ENCODE assay signal across 16 cellular contexts in genomic region chr3:138390582-138390932, GRCh38. TPM values are rescaled to one million over a fixed set of nuclear protein-coding genes. Genes with fewer than 3 reads are reported as not detected.
DNase-seq lines count a peak whose midpoint lies in the region; ATAC-seq and TF ChIP-seq lines count a peak whose summit lies in the region.
"Had no signal": no experiment of that assay in that cellular context is flagged by ENCODE, and none has a peak within 500 bp of the region (broad histone marks: within the 10 kb centered on the region; RNA-seq: fewer than 3 reads in every experiment).

No MANE protein-coding gene starts in this region.

- DNase-seq in AG04450 (ENCODE audit: low read depth, low spot score) (no peak), RWPE1 (ENCODE audit: low spot score) (no peak), dorsolateral prefrontal cortex (no peak), sigmoid colon (no peak), NCI-H1105 treated with DMSO at 0.1 percent for 48 hours (lab: John Stamatoyannopoulos, UW) (no peak), GM23338 (ENCODE audit: low spot score) (no peak)
- DNase-seq: naive B cell; NCI-H1436; NCI-H446 treated with DMSO at 0.1 percent for 48 hours; stimulated activated naive CD8-positive, alpha-beta T cell treated with anti-CD3 and anti-CD28 coated beads, Interleukin-15, Interleukin-2, amounts not matched to agents 100 U/mL and 50 U/mL, for 24 hours had no signal

- no peak overlapping the region for H3K4me3 ChIP-seq in AG04450 (ENCODE audit: low read depth, low read length)
- H3K4me3 ChIP-seq in dorsolateral prefrontal cortex, result no peak overlapping the region
- H3K4me3 ChIP-seq in sigmoid colon, result no peak overlapping the region
- H3K4me3 ChIP-seq in GM23338, result no peak overlapping the region

- H3K4me3 Mint-ChIP-seq in GM23338, result no peak overlapping the region
- H3K4me3 Mint-ChIP-seq: activated T-helper 17 cell treated with anti-CD3 and anti-CD28 coated beads, Interleukin-2, amount 50 U/mL, for 72 hours; naive B cell had no signal

- no peak for TF ChIP-seq POLR2A in sigmoid colon (IDR thresholded peaks at IDR 0.05)

- peaks cover 8% of the 10 kb centered on the region for H3K4me1 Mint-ChIP-seq in GM23338
- H3K4me1 Mint-ChIP-seq: activated T-helper 17 cell treated with anti-CD3 and anti-CD28 coated beads, Interleukin-2, amount 50 U/mL, for 72 hours; naive B cell had no signal

- WGBS in sigmoid colon, 2 donors, result 87 to 94% methylated on average over 2 of the region's 2 CpGs

- no peak for TF ChIP-seq EP300 in sigmoid colon (IDR thresholded peaks at IDR 0.05)

- peak overlapping the region; percentile 84 for H3K27ac ChIP-seq in AG04450 (ENCODE audit: low read depth, low read length)
- H3K27ac ChIP-seq in RWPE1, result peak overlapping the region; percentile 72
- H3K27ac ChIP-seq in dorsolateral prefrontal cortex, result peak overlapping the region in 49 of 59 donors; percentile 7 to 85 (median 70)
- H3K27ac ChIP-seq in sigmoid colon, result peak overlapping the region; percentile 42 to 72 (median 60)
- no peak overlapping the region for H3K27ac ChIP-seq in GM23338 (ENCODE audit: low read depth)

- TF ChIP-seq CTCF in AG04450 (IDR thresholded peaks at IDR 0.05; ENCODE audit: low read depth, low read length) (no peak), RWPE1 (conservative IDR thresholded peaks at IDR 0.05; ENCODE audit: low read depth) (no peak), dorsolateral prefrontal cortex (IDR thresholded peaks at IDR 0.05 in 54 of 56, conservative IDR thresholded peaks at IDR 0.05 in 2 of 56; ENCODE audit: low read depth in 1 of 56, partially characterized antibody in 56 of 56) (no peak), sigmoid colon (IDR thresholded peaks at IDR 0.05) (no peak), GM23338 (conservative IDR thresholded peaks at IDR 0.05; ENCODE audit: low read depth in 2 of 2) (no peak)

- H2AFZ ChIP-seq in GM23338, result no peak overlapping the region

- H4K20me1 ChIP-seq in GM23338 (replicated peaks; ENCODE audit: insufficient read depth), result no peaks in the 10 kb centered on the region

- H3K36me3 Mint-ChIP-seq in GM23338 (ENCODE audit: low read depth), result no peaks in the 10 kb centered on the region; the same call in 2 of the 3 replicates
- H3K36me3 Mint-ChIP-seq: naive B cell had no signal

- POLR2A ChIA-PET in AG04450 (lab: Yijun Ruan, JAX) (interaction anchor here (0.6 kb wide), 1 partner anchor 45 kb away, joined by 4 read pairs; no protein-coding TSS in a partner anchor), RWPE1 (lab: Yijun Ruan, JAX; ENCODE audit: low non-redundant PET) (no interaction called here)

- H3K79me2 ChIP-seq in GM23338 (replicated peaks; ENCODE audit: insufficient read depth), result no peaks in the 10 kb centered on the region

- CTCF ChIA-PET in AG04450 (lab: Charles Lee), result interaction anchor here (0.9 to 3.0 kb wide), 6 partner anchors 25 to 533 kb away, joined by 3 to 17 read pairs (median 5); partner anchors contain the start of gene MRAS
- CTCF ChIA-PET in RWPE1 (lab: Yijun Ruan, JAX), result interaction anchor here (0.6 to 0.9 kb wide), 2 partner anchors 19 to 1044 kb away, joined by 3 read pairs; no protein-coding TSS in a partner anchor

- H3K4me1 ChIP-seq in sigmoid colon (peaks cover 0 to 17% (median 16%) of the 10 kb centered on the region in 4 donors), GM23338 (ENCODE audit: insufficient read depth) (no peaks in the 10 kb centered on the region)

- no peak for ATAC-seq in GM18511 (IDR thresholded peaks at IDR 0.05; ENCODE audit: unreplicated experiment)
- no peak for ATAC-seq in HG03039 (IDR thresholded peaks at IDR 0.05; ENCODE audit: unreplicated experiment)
- no peak; the same call in 2 of the 3 replicates for ATAC-seq in GM23338
- ATAC-seq: activated CD4-positive, CD25-positive, alpha-beta regulatory T cell treated with anti-CD3 and anti-CD28 coated beads, Interleukin-2, amount 50 U/mL, for 24 hours; activated T-helper 17 cell treated with anti-CD3 and anti-CD28 coated beads, Interleukin-2, amount 50 U/mL, for 72 hours; left lobe of liver; stimulated activated naive CD8-positive, alpha-beta T cell treated with anti-CD3 and anti-CD28 coated beads, Interleukin-15, Interleukin-2, amounts not matched to agents 100 U/mL and 50 U/mL, for 24 hours had no signal

- intact Hi-C loops in dorsolateral prefrontal cortex (cut with DNase I) (no loop called here), sigmoid colon (cut with DNase I) (no loop called here)

- H3K27me3 Mint-ChIP-seq in GM23338 (ENCODE audit: insufficient read depth, low read depth, poor library complexity), result no peaks in the 10 kb centered on the region

- H3F3A ChIP-seq in GM23338 (replicated peaks; ENCODE audit: low read depth), result no peaks in the 10 kb centered on the region

- no peaks in the 10 kb centered on the region for H3K9me2 ChIP-seq in GM23338 (ENCODE audit: insufficient read depth)

- H3K9me3 ChIP-seq in AG04450 (ENCODE audit: control insufficient read depth, insufficient read depth, low read length) (no peaks in the 10 kb centered on the region; the same call in 1 of the 2 replicates), sigmoid colon (no peaks in the 10 kb centered on the region)

- H3K9me3 Mint-ChIP-seq in GM23338, result peaks cover 2% of the 10 kb centered on the region; the same call in 2 of the 3 replicates
- H3K9me3 Mint-ChIP-seq: activated T-helper 17 cell treated with anti-CD3 and anti-CD28 coated beads, Interleukin-2, amount 50 U/mL, for 72 hours; naive B cell had no signal

- H3K4me2 ChIP-seq in GM23338, result no peak overlapping the region

- H3K27me3 ChIP-seq in AG04450 (ENCODE audit: control insufficient read depth, insufficient read depth, low read length) (no peaks in the 10 kb centered on the region), dorsolateral prefrontal cortex (no peaks in the 10 kb centered on the region), sigmoid colon (no peaks in the 10 kb centered on the region), GM23338 (ENCODE audit: insufficient read depth) (no peaks in the 10 kb centered on the region)

- H3K27ac Mint-ChIP-seq in GM23338, result no peak overlapping the region
- H3K27ac Mint-ChIP-seq: activated T-helper 17 cell treated with anti-CD3 and anti-CD28 coated beads, Interleukin-2, amount 50 U/mL, for 72 hours; naive B cell had no signal

- H3K36me3 ChIP-seq in sigmoid colon (no peaks in the 10 kb centered on the region), GM23338 (ENCODE audit: insufficient read depth) (no peaks in the 10 kb centered on the region)

TF ChIP-seq in GM23338, 12 proteins besides CTCF, POLR2A, EP300 and RAD21:
- no peak for TF ChIP-seq EZH2phosphoT487 (IDR thresholded peaks at IDR 0.05; ENCODE audit: unreplicated experiment)

RNA-seq across cellular contexts. Expression of gene MRAS, which starts 42.2 kb away (rescaled TPM):
- polyA plus RNA-seq in AG04450 (2011; rRNA removed) (58.3 and 59.1 TPM in 2 replicates), sigmoid colon (10 to 100 TPM in 1 of 3 donors, 1 to 10 TPM in 2; 3.5 to 14.8 (median 7.2) TPM), GM23338 (2016; fragmentation: Nextera tagmentation; extraction: Ambion mirVana) (10.0 and 10.2 TPM in 2 replicates)
- 45.8 and 60.2 TPM in 2 replicates for polyA minus RNA-seq in AG04450 (2011; rRNA and poly(A)+ RNA removed)
- total RNA-seq in dorsolateral prefrontal cortex (100 to 1,000 TPM in 118 of 120 experiments, 10 to 100 TPM in 2; 92.4 to 559 (median 198) TPM), sigmoid colon (10 to 100 TPM; 24.4 to 36.8 (median 30.0) TPM)
- 7.5 and 9.1 TPM in 2 replicates for total RNA-seq in GM23338 (2014; rRNA removed; shearing (Covaris generic))
- total RNA-seq: activated CD8-positive, alpha-beta memory T cell treated with anti-CD3 and anti-CD28 coated beads for 36 hours had no signal

RNA-seq across cellular contexts. Expression of gene ESYT3, which starts 43.9 kb away (rescaled TPM):
- 0.01 TPM in 1 of 2 replicates, not detected in the other for polyA plus RNA-seq in AG04450 (2011; rRNA removed)
- polyA minus RNA-seq in AG04450 (2011; rRNA and poly(A)+ RNA removed), result not detected in 2 replicates
- total RNA-seq in dorsolateral prefrontal cortex, result 10 to 100 TPM in 119 of 120 experiments, 1 to 10 TPM in 1; 9.6 to 48.4 (median 21.3) TPM
- 10 to 100 TPM; 15.1 to 19.4 (median 17.2) TPM for total RNA-seq in sigmoid colon
- polyA plus RNA-seq in sigmoid colon, result under 1 TPM; 0.23 to 0.63 (median 0.60) TPM
- total RNA-seq in GM23338 (2014; rRNA removed; shearing (Covaris generic)), result 7.4 and 8.2 TPM in 2 replicates
- polyA plus RNA-seq in GM23338 (2016; fragmentation: Nextera tagmentation; extraction: Ambion mirVana), result 3.5 TPM in 2 replicates
